ENCODE assay signal across 8 cellular contexts in genomic region chr11:62727833-62728721, GRCh38. TPM values are rescaled to one million over a fixed set of nuclear protein-coding genes. Genes with fewer than 3 reads are reported as not detected.
A peak's percentile ranks its signal among the peaks of the same experiment; 100 is the strongest.
DNase-seq lines count a peak whose midpoint lies in the region; ATAC-seq and TF ChIP-seq lines count a peak whose summit lies in the region.

Gene TTC9C, plus strand, starts transcription at chr11:62728486. Its CDS starts 363 bp downstream, at chr11:62728849.

- H3K4me2 ChIP-seq in KMS-11 = peak within 1 kb of the TSS; percentile 82

- H3K27me3 ChIP-seq in KMS-11 (ENCODE audit: insufficient read depth, low read depth) = no peaks in the 10 kb centered on the region
- no peaks in the 10 kb centered on the region for H3K27me3 ChIP-seq in Peyer's patch
- H3K27me3 ChIP-seq in esophagus muscularis mucosa = no peaks in the 10 kb centered on the region
- no peaks in the 10 kb centered on the region for H3K27me3 ChIP-seq in muscle layer of duodenum (ENCODE audit: low read depth, low read length)

- H3K4me1 ChIP-seq in KMS-11 (ENCODE audit: low read depth, poor library complexity, severe bottlenecking) (peaks cover 33% of the 10 kb centered on the region), Peyer's patch (peaks cover 0 to 56% (median 12%) of the 10 kb centered on the region in 4 donors), esophagus muscularis mucosa (peaks cover 46 to 78% (median 65%) of the 10 kb centered on the region in 4 donors), muscle layer of duodenum (ENCODE audit: control insufficient read depth in 1 of 2, insufficient read depth in 2 of 2, low read length in 2 of 2) (peaks cover 4 to 48% of the 10 kb centered on the region in 2 donors)

- H3K27ac ChIP-seq in KMS-11 (peak within 1 kb of the TSS; percentile 89), Peyer's patch (peak within 1 kb of the TSS; percentile 79 to 98 (median 94)), esophagus muscularis mucosa (replicated peaks in 1 of 4) (peak within 1 kb of the TSS; percentile 89 to 97 (median 94)), muscle layer of duodenum (ENCODE audit: low read length) (peak within 1 kb of the TSS; percentile 99)

- no peak for TF ChIP-seq EP300 in esophagus muscularis mucosa (IDR thresholded peaks at IDR 0.05)

- peak within 1 kb of the TSS; percentile 77 for H3K9ac ChIP-seq in KMS-11

- H3K4me3 ChIP-seq in KMS-11 (IDR thresholded peaks at IDR 0.05; ENCODE audit: insufficient read depth, low read depth, low read length) (no peak within 1 kb of the TSS), Peyer's patch (peak within 1 kb of the TSS; percentile 83 to 97 (median 86)), esophagus muscularis mucosa (peak within 1 kb of the TSS; percentile 85 to 94 (median 90)), muscle layer of duodenum (ENCODE audit: low read depth in 1 of 2, low read length in 2 of 2) (peak within 1 kb of the TSS; percentile 92 to 96)

- peaks cover 59% of the 10 kb centered on the region for H3K79me2 ChIP-seq in KMS-11 (ENCODE audit: insufficient read depth, low read depth)

- DNase-seq in DMS53 treated with DMSO at 0.1 percent for 48 hours (lab: John Stamatoyannopoulos, UW; ENCODE audit: unreplicated experiment) (peak; percentile 96), Peyer's patch (peak; percentile 88 to 96 (median 96)), esophagus muscularis mucosa (ENCODE audit: extremely low spot score) (peak; percentile 97)
- DNase-seq in activated T-cell treated with anti-CD3 and anti-CD28 coated beads, Interleukin-2, amount 50 U/mL, for 48 hours = peak; percentile 86 to 88
- DNase-seq in stimulated activated CD8-positive, alpha-beta memory T cell treated with anti-CD3 and anti-CD28 coated beads, Interleukin-7, amount 100 ng/mL, for 4 hours (ENCODE audit: low read depth in 2 of 2) = peak; percentile 77 to 82

- TF ChIP-seq CTCF in KMS-11 (conservative IDR thresholded peaks at IDR 0.05; ENCODE audit: low read depth, low read length) = no peak
- no peak for TF ChIP-seq CTCF in Peyer's patch (IDR thresholded peaks at IDR 0.05)
- TF ChIP-seq CTCF in esophagus muscularis mucosa (IDR thresholded peaks at IDR 0.05) = no peak

- intact Hi-C loops in esophagus muscularis mucosa (cut with DNase I) = no loop called here

- H2AFZ ChIP-seq in KMS-11 (ENCODE audit: low read depth) = peak within 1 kb of the TSS; percentile 70

- peaks cover 16% of the 10 kb centered on the region; the same call in 1 of the 2 replicates for H4K20me1 ChIP-seq in KMS-11 (ENCODE audit: insufficient read depth)

- peak; percentile 40 for ATAC-seq in GM21737 (IDR thresholded peaks at IDR 0.05; ENCODE audit: unreplicated experiment)

- peaks cover 9% of the 10 kb centered on the region; the same call in 1 of the 2 replicates for H3K36me3 ChIP-seq in KMS-11 (ENCODE audit: insufficient read depth)
- H3K36me3 ChIP-seq in Peyer's patch = peaks cover 0 to 25% (median 0%) of the 10 kb centered on the region in 3 donors
- peaks cover 9 to 41% (median 20%) of the 10 kb centered on the region in 4 donors for H3K36me3 ChIP-seq in esophagus muscularis mucosa
- H3K36me3 ChIP-seq in muscle layer of duodenum (ENCODE audit: control insufficient read depth in 1 of 2, insufficient read depth in 2 of 2, low read length in 2 of 2) = peaks cover 10 to 13% of the 10 kb centered on the region in 2 donors

- whole genome bisulfite sequencing in esophagus muscularis mucosa = under 1% methylated on average over 40 of the region's 40 CpGs

- H3K9me3 ChIP-seq in Peyer's patch = no peaks in the 10 kb centered on the region
- H3K9me3 ChIP-seq in esophagus muscularis mucosa = no peaks in the 10 kb centered on the region
- H3K9me3 ChIP-seq in muscle layer of duodenum (ENCODE audit: control insufficient read depth in 1 of 2, low read length in 2 of 2) = no peaks in the 10 kb centered on the region

- TF ChIP-seq POLR2A in Peyer's patch (IDR thresholded peaks at IDR 0.05) = peak; percentile 72 to 73
- TF ChIP-seq POLR2A in esophagus muscularis mucosa (IDR thresholded peaks at IDR 0.05; ENCODE audit: low read depth) = peak; percentile 76

RNA-seq across cellular contexts. Expression of gene TTC9C, which starts in this region (rescaled TPM):
- 10 to 100 TPM; 16.5 to 30.5 (median 22.9) TPM for total RNA-seq in Peyer's patch
- 10 to 100 TPM; 12.9 to 22.9 (median 18.2) TPM for total RNA-seq in esophagus muscularis mucosa
